1 cellular context compared by ENCODE assay signal in genomic region chr3:184135911-184136260, GRCh38.
A peak's percentile ranks its signal among the peaks of the same experiment; 100 is the strongest.
TF ChIP-seq lines count a peak whose summit lies in the region.

No MANE protein-coding gene starts in this region.

TF ChIP-seq in K562, 482 proteins besides CTCF, POLR2A, EP300 and RAD21:
- 0 out of 2 replicates have a peak, but pooled peaks have one; percentile 7 for TF ChIP-seq NR2C1 (IDR thresholded peaks at IDR 0.05)
- no peak for TF ChIP-seq NR2C1 (tag; IDR thresholded peaks at IDR 0.05)
- no peak for TF ChIP-seq MCM3 (IDR thresholded peaks at IDR 0.05)
- peak in 1 of 2 experiments; percentile 49; a peak in 2 of 4 replicates for TF ChIP-seq SIN3A (IDR thresholded peaks at IDR 0.05; ENCODE audit: borderline replicate concordance in 2 of 2, control insufficient read depth in 1 of 2, low read depth in 2 of 2, low read length in 2 of 2)
- no peak for TF ChIP-seq RHOXF2B (CRISPR knock-in tag; conservative IDR thresholded peaks at IDR 0.05)
- TF ChIP-seq SUPT5H (IDR thresholded peaks at IDR 0.05): no peak
- no peak for TF ChIP-seq PKNOX1 (IDR thresholded peaks at IDR 0.05)
- TF ChIP-seq SPI1 (IDR thresholded peaks at IDR 0.05; ENCODE audit: borderline replicate concordance, low read depth, low read length): peak; percentile 53; the same call in 1 of the 2 replicates
- no peak for TF ChIP-seq ZNF764 (CRISPR knock-in tag; IDR thresholded peaks at IDR 0.05; ENCODE audit: low read depth)
- peak; percentile 16 for TF ChIP-seq CHD1 (IDR thresholded peaks at IDR 0.05; ENCODE audit: low read length)
- no peak for TF ChIP-seq ZNF316 (IDR thresholded peaks at IDR 0.05)
- no peak for TF ChIP-seq MCM2 (IDR thresholded peaks at IDR 0.05; ENCODE audit: low read depth)
- no peak for TF ChIP-seq NFYB (IDR thresholded peaks at IDR 0.05; ENCODE audit: extremely low read depth, insufficient read length)
- no peak for TF ChIP-seq PRMT5 (CRISPR knock-in tag; IDR thresholded peaks at IDR 0.05)
